Comparison of ENCODE assay signal across 19 cellular contexts in the genomic region with DNA sequence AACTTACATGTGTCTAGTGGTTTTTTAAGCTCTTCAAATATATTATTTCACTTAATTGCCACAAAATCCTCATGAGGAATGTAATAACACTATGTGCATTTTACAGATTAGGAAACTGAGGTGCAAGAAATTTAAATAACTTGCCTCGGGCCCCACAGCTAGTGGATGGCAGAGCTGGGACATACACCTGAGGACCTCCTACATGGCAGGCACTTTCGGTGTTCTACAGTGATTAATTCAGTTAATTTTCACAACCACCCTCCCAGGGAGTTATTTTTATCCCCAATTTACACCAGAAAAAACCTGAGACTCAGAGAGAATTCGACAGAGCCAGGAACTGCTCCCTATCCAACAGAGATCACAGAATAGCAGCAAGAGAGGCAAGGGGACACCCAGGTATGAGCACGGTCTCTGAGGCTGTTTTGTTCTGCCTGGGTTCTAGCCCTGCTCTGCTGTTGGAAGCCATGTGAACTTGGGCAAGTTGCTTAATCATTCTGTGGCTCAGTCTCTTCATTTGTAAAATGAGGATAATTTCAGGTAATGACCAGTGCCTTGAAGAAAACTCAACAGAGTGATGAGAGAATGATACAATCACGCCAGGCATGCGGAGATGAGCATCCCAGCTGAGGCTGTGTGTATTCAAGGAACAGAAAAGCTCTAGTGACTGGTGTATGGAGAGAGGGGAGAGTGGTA.
"Had no signal": no experiment of that assay in that cellular context is flagged by ENCODE, and none has a peak within 500 bp of the region (broad histone marks: within the 10 kb centered on the region; RNA-seq: fewer than 3 reads in every experiment).

No MANE protein-coding gene starts in this region.

- H3K27me3 Mint-ChIP-seq: stimulated activated naive B cell treated with anti-CD40 and anti-IgM and Interleukin-4, amounts not matched to agents 10 μg/mL and 1 μg/mL and 100 μg/mL, for 72 hours; type B pancreatic cell had no signal

- DNase-seq: colonic mucosa; dermis blood vessel endothelial cell; effector CD4-positive, alpha-beta T cell; endodermal cell; erythroblast; foreskin keratinocyte; kidney glomerular epithelial cell; naive thymus-derived CD4-positive, alpha-beta T cell; ovary; sigmoid colon; stimulated activated CD4-positive, alpha-beta T cell treated with anti-CD3 and anti-CD28 coated beads, Interleukin-2, amount 100 ng/mL, for 24 hours; stimulated activated CD4-positive, alpha-beta T cell treated with anti-CD3 and anti-CD28 coated beads, Interleukin-4, amount 100 ng/mL, for 4 hours; stimulated activated naive B cell treated with anti-CD40 and anti-IgM and Interleukin-4, amounts not matched to agents 10 μg/mL and 1 μg/mL and 100 μg/mL, for 72 hours; stomach; substantia nigra had no signal

- H3K36me3 ChIP-seq: colonic mucosa, ovary, right atrium auricular region, sigmoid colon, stomach, thoracic aorta had no signal

- H3K27ac ChIP-seq: colonic mucosa, foreskin keratinocyte, ovary, right atrium auricular region, sigmoid colon, skin epidermis, stomach, thoracic aorta had no signal

- H3K4me1 ChIP-seq: colonic mucosa, foreskin keratinocyte, right atrium auricular region, sigmoid colon had no signal

- H3K36me3 Mint-ChIP-seq: naive thymus-derived CD4-positive, alpha-beta T cell; stimulated activated naive B cell treated with anti-CD40 and anti-IgM and Interleukin-4, amounts not matched to agents 10 μg/mL and 1 μg/mL and 100 μg/mL, for 72 hours; type B pancreatic cell had no signal

- H3K4me3 Mint-ChIP-seq: endodermal cell; naive thymus-derived CD4-positive, alpha-beta T cell; stimulated activated naive B cell treated with anti-CD40 and anti-IgM and Interleukin-4, amounts not matched to agents 10 μg/mL and 1 μg/mL and 100 μg/mL, for 72 hours; type B pancreatic cell had no signal

- H3K9me3 ChIP-seq: colonic mucosa, ovary, right atrium auricular region, sigmoid colon, stomach, thoracic aorta had no signal

- H3K4me1 Mint-ChIP-seq: stimulated activated naive B cell treated with anti-CD40 and anti-IgM and Interleukin-4, amounts not matched to agents 10 μg/mL and 1 μg/mL and 100 μg/mL, for 72 hours had no signal

- H3K27ac Mint-ChIP-seq: endodermal cell; naive thymus-derived CD4-positive, alpha-beta T cell; stimulated activated naive B cell treated with anti-CD40 and anti-IgM and Interleukin-4, amounts not matched to agents 10 μg/mL and 1 μg/mL and 100 μg/mL, for 72 hours had no signal

- H3K4me3 ChIP-seq: colonic mucosa, ovary, right atrium auricular region, sigmoid colon, skin epidermis, stomach, thoracic aorta had no signal

- H3K9me3 Mint-ChIP-seq: endodermal cell; stimulated activated naive B cell treated with anti-CD40 and anti-IgM and Interleukin-4, amounts not matched to agents 10 μg/mL and 1 μg/mL and 100 μg/mL, for 72 hours; type B pancreatic cell had no signal

- H3K27me3 ChIP-seq: colonic mucosa, ovary, right atrium auricular region, sigmoid colon, stomach had no signal

- ATAC-seq: foreskin keratinocyte; naive thymus-derived CD4-positive, alpha-beta T cell; stimulated activated naive B cell treated with anti-CD40 and anti-IgM and Interleukin-4, amounts not matched to agents 10 μg/mL and 1 μg/mL and 100 μg/mL, for 72 hours had no signal
